ENCODE assay signal across 8 cellular contexts in the genomic region with DNA sequence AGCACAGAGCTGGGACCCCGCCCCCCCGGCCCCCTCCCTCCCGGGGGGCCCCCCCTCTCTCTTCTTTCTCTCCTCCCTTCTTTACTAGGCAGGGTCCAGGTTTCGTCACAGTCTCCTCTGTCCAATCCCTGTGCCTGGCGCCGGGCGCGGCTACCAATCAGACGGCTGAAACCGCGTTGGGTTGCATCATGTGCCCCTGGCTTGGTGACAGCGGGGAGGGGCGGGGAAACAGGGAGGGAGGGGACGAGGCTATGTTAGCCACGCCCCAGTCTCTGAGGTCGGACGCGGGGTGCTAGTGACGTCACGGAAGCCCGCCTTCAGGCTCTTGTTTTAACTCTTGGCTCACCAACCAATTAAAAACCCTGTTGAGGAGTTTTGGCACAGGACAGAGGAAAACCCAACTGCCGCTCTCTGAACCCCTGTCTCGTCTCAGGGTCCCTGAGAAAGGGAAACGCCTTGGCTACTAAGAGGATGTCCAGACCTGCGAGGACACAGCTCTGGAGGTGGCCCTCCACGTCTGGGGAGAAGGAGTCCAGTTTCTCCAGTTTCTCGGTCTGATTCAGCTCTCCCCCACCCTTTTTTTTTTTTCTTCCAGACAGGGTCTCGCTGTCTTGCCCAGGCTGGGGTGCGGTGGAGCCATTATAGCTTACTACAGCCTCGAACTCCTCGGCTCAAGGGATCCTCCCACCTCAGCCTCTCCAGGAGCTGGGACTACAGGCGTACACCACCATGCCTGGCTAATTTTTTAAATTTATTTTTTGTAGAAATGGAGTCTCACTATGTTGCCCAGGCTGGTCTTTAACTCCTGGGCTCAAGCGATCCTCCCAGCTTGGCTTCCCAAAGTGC. TPM values are rescaled to one million over a fixed set of nuclear protein-coding genes. Genes with fewer than 3 reads are reported as not detected.
DNase-seq lines count a peak whose midpoint lies in the region; ATAC-seq and TF ChIP-seq lines count a peak whose summit lies in the region.

No MANE protein-coding gene starts in this region.

- H2BK15ac ChIP-seq in H9 (ENCODE audit: low read depth, low read length), result no peak overlapping the region

- peaks cover 22% of the 10 kb centered on the region for H3K36me3 ChIP-seq in MG63

- no peak overlapping the region for H3K27ac ChIP-seq in H9 (ENCODE audit: insufficient read length, low read depth, low read length)

- no peak overlapping the region for H2BK20ac ChIP-seq in H9 (ENCODE audit: low read depth, low read length, poor library complexity, severe bottlenecking)

- peak overlapping the region; percentile 88 for H3K4me3 ChIP-seq in MG63
- H3K4me3 ChIP-seq in fibroblast of the aortic adventitia (ENCODE audit: low read depth, low read length), result peak overlapping the region; percentile 93

- H3K23ac ChIP-seq in H9 (ENCODE audit: insufficient read length, low read depth, low read length), result no peak overlapping the region

- H4K5ac ChIP-seq in H9 (ENCODE audit: insufficient read length, low read depth, low read length), result no peak overlapping the region

- no peak overlapping the region for H3T11ph ChIP-seq in H9 (ENCODE audit: low read length)

- H3K4me3 Mint-ChIP-seq in H9, result peak overlapping the region; percentile 82 to 92
- H3K4me3 Mint-ChIP-seq in natural killer cell, result peak overlapping the region; percentile 94
- H3K4me3 Mint-ChIP-seq in stimulated activated naive B cell treated with anti-CD40 and anti-IgM and Interleukin-4, amounts not matched to agents 10 μg/mL and 1 μg/mL and 100 μg/mL, for 72 hours, result peak overlapping the region; percentile 79 to 94

- no peak overlapping the region for H3K14ac ChIP-seq in H9 (ENCODE audit: insufficient read depth, low read length)

- no peak overlapping the region for H4K8ac ChIP-seq in H9 (replicated peaks; ENCODE audit: insufficient read length, low read depth, low read length)

- intact Hi-C loops in natural killer cell (cut with micrococcal nuclease), result no loop called here

- DNase-seq in EH (ENCODE audit: low read depth) (peak; percentile 99), H9 (peak; percentile 100), MG63 (peak; percentile 99), SHP77 treated with DMSO at 0.1 percent for 48 hours (lab: John Stamatoyannopoulos, UW) (peak; percentile 96), activated gamma-delta T cell (lab: John Stamatoyannopoulos, UW) (peak; percentile 88), fibroblast of the aortic adventitia (ENCODE audit: low read depth) (peak; percentile 100), natural killer cell (peak; percentile 88)
- DNase-seq in stimulated activated naive B cell treated with anti-CD40 and anti-IgM and Interleukin-4, amounts not matched to agents 10 μg/mL and 1 μg/mL and 100 μg/mL, for 72 hours, result peak; percentile 93

- peak overlapping the region; percentile 83 for H3K4me2 ChIP-seq in H9 (ENCODE audit: insufficient read depth, insufficient read length, low read length)

- H3K36me3 Mint-ChIP-seq in H9 (ENCODE audit: insufficient read depth in 1 of 3, low read depth in 3 of 3), result peaks cover 0 to 5% (median 0%) of the 10 kb centered on the region in 3 experiments; a peak in 2 of 7 replicates
- H3K36me3 Mint-ChIP-seq in natural killer cell, result no peaks in the 10 kb centered on the region
- peaks cover 2 to 3% of the 10 kb centered on the region in 2 donors for H3K36me3 Mint-ChIP-seq in stimulated activated naive B cell treated with anti-CD40 and anti-IgM and Interleukin-4, amounts not matched to agents 10 μg/mL and 1 μg/mL and 100 μg/mL, for 72 hours

- H3K79me1 ChIP-seq in H9 (ENCODE audit: insufficient read depth, low read depth, low read length, poor library complexity, severe bottlenecking), result no peaks in the 10 kb centered on the region

- H3K4me1 Mint-ChIP-seq in H9 (peaks cover 33 to 44% of the 10 kb centered on the region in 2 experiments), natural killer cell (peaks cover 20 to 54% of the 10 kb centered on the region in 2 donors)
- peaks cover 40 to 82% of the 10 kb centered on the region in 2 donors for H3K4me1 Mint-ChIP-seq in stimulated activated naive B cell treated with anti-CD40 and anti-IgM and Interleukin-4, amounts not matched to agents 10 μg/mL and 1 μg/mL and 100 μg/mL, for 72 hours

- H4K91ac ChIP-seq in H9 (ENCODE audit: insufficient read length, low read depth, low read length), result no peak overlapping the region

- H3K27me3 Mint-ChIP-seq in H9 (ENCODE audit: low read depth) (peaks cover 19% of the 10 kb centered on the region), natural killer cell (ENCODE audit: low read depth in 2 of 2) (peaks cover 12 to 34% of the 10 kb centered on the region in 2 donors)
- H3K27me3 Mint-ChIP-seq in stimulated activated naive B cell treated with anti-CD40 and anti-IgM and Interleukin-4, amounts not matched to agents 10 μg/mL and 1 μg/mL and 100 μg/mL, for 72 hours, result peaks cover 38 to 67% of the 10 kb centered on the region in 2 donors

- no peaks in the 10 kb centered on the region for H4K20me1 ChIP-seq in H9 (ENCODE audit: control insufficient read depth, insufficient read depth, insufficient read length)

- H3K9me3 ChIP-seq in H9 (ENCODE audit: control insufficient read depth, low read depth, low read length) (no peaks in the 10 kb centered on the region), MG63 (no peaks in the 10 kb centered on the region)

- H3K9me3 Mint-ChIP-seq in H9 (no peaks in the 10 kb centered on the region; a peak in 2 of 5 replicates), natural killer cell (no peaks in the 10 kb centered on the region)
- peaks cover 0 to 2% of the 10 kb centered on the region in 2 donors for H3K9me3 Mint-ChIP-seq in stimulated activated naive B cell treated with anti-CD40 and anti-IgM and Interleukin-4, amounts not matched to agents 10 μg/mL and 1 μg/mL and 100 μg/mL, for 72 hours

- H3K56ac ChIP-seq in H9 (ENCODE audit: insufficient read length, low read depth, low read length), result no peak overlapping the region

- H2BK12ac ChIP-seq in H9 (ENCODE audit: insufficient read length, low read depth, low read length), result peak overlapping the region; percentile 18

- H3K27ac Mint-ChIP-seq in H9, result peak overlapping the region; percentile 82 to 95 (median 94); a peak in 4 of 7 replicates
- H3K27ac Mint-ChIP-seq in natural killer cell, result peak overlapping the region; percentile 74 to 81
- H3K27ac Mint-ChIP-seq in stimulated activated naive B cell treated with anti-CD40 and anti-IgM and Interleukin-4, amounts not matched to agents 10 μg/mL and 1 μg/mL and 100 μg/mL, for 72 hours, result peak overlapping the region; percentile 85

- TF ChIP-seq CTCF in H9 (conservative IDR thresholded peaks at IDR 0.05) (no peak), fibroblast of the aortic adventitia (IDR thresholded peaks at IDR 0.05; ENCODE audit: insufficient read depth, low read length) (no peak), natural killer cell (IDR thresholded peaks at IDR 0.05) (no peak)

- peaks cover 6% of the 10 kb centered on the region; the same call in 1 of the 2 replicates for H3K4me1 ChIP-seq in H9 (ENCODE audit: insufficient read depth, low read length)

- no peak overlapping the region for H3K4ac ChIP-seq in H9 (ENCODE audit: low read depth, low read length)

- no peaks in the 10 kb centered on the region; the same call in 1 of the 2 replicates for H3K27me3 ChIP-seq in H9 (ENCODE audit: insufficient read depth, low read length)
- no peaks in the 10 kb centered on the region for H3K27me3 ChIP-seq in MG63

- H2AK5ac ChIP-seq in H9 (ENCODE audit: insufficient read length, low read length), result no peak overlapping the region

- peak overlapping the region; percentile 75 for H3K18ac ChIP-seq in H9 (ENCODE audit: insufficient read length, low read depth, low read length)

- no peak overlapping the region for H2AFZ ChIP-seq in H9 (ENCODE audit: low read length)

- H3K9ac ChIP-seq in H9 (ENCODE audit: extremely low read depth, insufficient read length, low read length), result no peak overlapping the region

- ATAC-seq in natural killer cell, result peak; percentile 79 to 92 (median 85)
- ATAC-seq in stimulated activated naive B cell treated with anti-CD40 and anti-IgM and Interleukin-4, amounts not matched to agents 10 μg/mL and 1 μg/mL and 100 μg/mL, for 72 hours (replicated peaks), result peak; percentile 80 to 81

- no peak overlapping the region for H2BK5ac ChIP-seq in H9 (ENCODE audit: insufficient read length, low read length)

- H3K23me2 ChIP-seq in H9 (ENCODE audit: insufficient read length, low read depth, low read length, poor library complexity, severe bottlenecking), result peaks cover 25% of the 10 kb centered on the region

- WGBS in H9 (ENCODE audit: extremely low coverage, insufficient read length, low lambda C conversion rate), result no CpG with 5 or more reads among the region's 33 CpGs

- H2BK120ac ChIP-seq in H9 (ENCODE audit: low read depth, low read length, poor library complexity, severe bottlenecking), result no peak overlapping the region

- H3K79me2 ChIP-seq in H9 (ENCODE audit: insufficient read depth, low read length), result no peaks in the 10 kb centered on the region; the same call in 1 of the 2 replicates

RNA-seq across cellular contexts. Expression of a gene that starts 0.4 kb away (rescaled TPM):
- total RNA-seq in H9 (2021) (21.4 and 22.3 TPM in 2 replicates), fibroblast of the aortic adventitia (ENCODE audit: low replicate concordance) (15.5 and 15.6 TPM in 2 replicates), natural killer cell (1 to 10 TPM in 1 of 3 donors, under 1 TPM in 2; 0.14 to 1.8 (median 0.26) TPM)
- 16.5 and 54.1 TPM in 2 replicates for total RNA-seq in MG63 (2014; rRNA removed; shearing (Covaris generic); ENCODE audit: low replicate concordance)

RNA-seq across cellular contexts. Expression of a gene that starts 4.4 kb away (rescaled TPM):
- total RNA-seq in H9 (2021) (1.0 TPM in 2 replicates), fibroblast of the aortic adventitia (ENCODE audit: low replicate concordance) (4.3 and 4.9 TPM in 2 replicates), natural killer cell (1 to 10 TPM; 1.2 to 2.6 (median 1.2) TPM)
- total RNA-seq in MG63 (2014; rRNA removed; shearing (Covaris generic); ENCODE audit: low replicate concordance), result 5.7 TPM in 1 of 2 replicates, not detected in the other

RNA-seq across cellular contexts. Expression of a gene that starts 5.1 kb away (rescaled TPM):
- total RNA-seq in H9 (2021) (7.5 and 7.7 TPM in 2 replicates), fibroblast of the aortic adventitia (ENCODE audit: low replicate concordance) (32.0 and 41.5 TPM in 2 replicates), natural killer cell (under 1 TPM; 0.33 to 0.85 (median 0.39) TPM)
- total RNA-seq in MG63 (2014; rRNA removed; shearing (Covaris generic); ENCODE audit: low replicate concordance), result 9.2 and 9.3 TPM in 2 replicates

RNA-seq across cellular contexts. Expression of a gene that starts 18.2 kb away (rescaled TPM):
- 20.4 and 22.0 TPM in 2 replicates for total RNA-seq in H9 (2021)
- total RNA-seq in MG63 (2014; rRNA removed; shearing (Covaris generic); ENCODE audit: low replicate concordance), result 1.4 and 4.0 TPM in 2 replicates
- 4.3 and 12.1 TPM in 2 replicates for total RNA-seq in fibroblast of the aortic adventitia (ENCODE audit: low replicate concordance)
- 10 to 100 TPM in 1 of 3 donors, 1 to 10 TPM in 2; 7.8 to 14.2 (median 9.6) TPM for total RNA-seq in natural killer cell
